8 cellular contexts compared by ENCODE assay signal in genomic region chr3:170180952-170181876, GRCh38. TPM values are rescaled to one million over a fixed set of nuclear protein-coding genes. Genes with fewer than 3 reads are reported as not detected.
DNase-seq lines count a peak whose midpoint lies in the region; ATAC-seq, FAIRE-seq and TF ChIP-seq lines count a peak whose summit lies in the region.

Gene PHC3 (minus strand): TSS chr3:170181733. CDS start chr3:170181715, 18 bp downstream.

- H2AK9ac ChIP-seq in IMR-90 (replicated peaks; ENCODE audit: low read depth, low read length, poor library complexity): peak within 1 kb of the TSS; percentile 97

- dilution Hi-C loops in IMR-90 (cut with HindIII; ENCODE audit: low sequenced_read_pairs, unreplicated experiment) (no loop called here), endothelial cell of umbilical vein (cut with MboI; ENCODE audit: extremely low pct_ligation_motif_present, low sequenced_read_pairs) (no loop called here)

- H3K9ac ChIP-seq in IMR-90 (ENCODE audit: low read depth, low read length) (peak within 1 kb of the TSS; percentile 99), endothelial cell of umbilical vein (replicated peaks; ENCODE audit: extremely low read depth, insufficient read depth, low read length) (peak within 1 kb of the TSS; percentile 83)

- peak within 1 kb of the TSS; percentile 94 for H4K91ac ChIP-seq in IMR-90 (ENCODE audit: insufficient read depth, low read depth, low read length)

- DNase-seq in DMS114 treated with DMSO at 0.1 percent for 48 hours (lab: John Stamatoyannopoulos, UW; ENCODE audit: unreplicated experiment): peak; percentile 85
- DNase-seq in IMR-90: peak; percentile 85
- peak; percentile 94 for DNase-seq in OCI-LY7 (ENCODE audit: low spot score)
- DNase-seq in activated T-cell treated with anti-CD3 and anti-CD28 coated beads for 1 hour (ENCODE audit: low read depth): peak; percentile 88
- DNase-seq in endothelial cell of umbilical vein (ENCODE audit: low read depth, low spot score): peak; percentile 95
- peak; percentile 95 for DNase-seq in midbrain (lab: John Stamatoyannopoulos, UW)
- DNase-seq in stimulated activated CD8-positive, alpha-beta memory T cell treated with anti-CD3 and anti-CD28 coated beads, Interleukin-15, amount 100 ng/mL, for 48 hours (ENCODE audit: low read depth in 2 of 2): peak; percentile 89 to 90

- peak within 1 kb of the TSS; percentile 95 for H3K4me2 ChIP-seq in IMR-90 (ENCODE audit: low read depth, low read length)
- H3K4me2 ChIP-seq in OCI-LY7 (ENCODE audit: low read length): peak within 1 kb of the TSS; percentile 96
- peak within 1 kb of the TSS; percentile 91 for H3K4me2 ChIP-seq in endothelial cell of umbilical vein (ENCODE audit: insufficient read depth, low read length)

- intact Hi-C loops in IMR-90 (cut with micrococcal nuclease): loop anchor here (2.0 to 10.0 kb wide), 2 partner anchors 94 to 664 kb away; no protein-coding TSS in a partner anchor
- intact Hi-C loops in OCI-LY7 (cut with micrococcal nuclease; ENCODE audit: unreplicated experiment): loop anchor here (1.0 to 10.0 kb wide), 6 partner anchors 53 to 414 kb away; partner anchors contain the start of genes ACTRT3, LRRC31 and TERC
- intact Hi-C loops in endothelial cell of umbilical vein (cut with micrococcal nuclease): loop anchor here (1.0 to 10.0 kb wide), 4 partner anchors 41 to 664 kb away; partner anchors contain the start of genes LRRC31 and PRKCI

- peaks cover 8 to 17% of the 10 kb centered on the region in 2 experiments for H3K79me1 ChIP-seq in IMR-90 (ENCODE audit: low read depth in 1 of 2, low read length in 2 of 2)

- H3K4ac ChIP-seq in IMR-90 (ENCODE audit: low read depth, low read length): peak within 1 kb of the TSS; percentile 99

- H2AFZ ChIP-seq in IMR-90 (replicated peaks; ENCODE audit: low read length, poor library complexity): peak within 1 kb of the TSS; percentile 99
- H2AFZ ChIP-seq in OCI-LY7 (ENCODE audit: low read length): peak within 1 kb of the TSS; percentile 23; the same call in 1 of the 2 replicates
- peak within 1 kb of the TSS; percentile 81 for H2AFZ ChIP-seq in endothelial cell of umbilical vein (ENCODE audit: low read depth, low read length)

- TF ChIP-seq RAD21 in IMR-90 (IDR thresholded peaks at IDR 0.05; ENCODE audit: low read length): no peak

- no peaks in the 10 kb centered on the region for H3K9me2 ChIP-seq in OCI-LY7 (ENCODE audit: insufficient read depth, low read length)

- 0 out of 2 replicates have a peak within 1 kb of the TSS, but pooled peaks have one; percentile 76 for H2BK20ac ChIP-seq in IMR-90 (ENCODE audit: low read depth, low read length)

- H3K9me3 ChIP-seq in IMR-90 (ENCODE audit: control insufficient read depth, insufficient read depth, low read length): no peaks in the 10 kb centered on the region
- H3K9me3 ChIP-seq in OCI-LY7 (ENCODE audit: low read length): no peaks in the 10 kb centered on the region
- no peaks in the 10 kb centered on the region for H3K9me3 ChIP-seq in endothelial cell of umbilical vein (replicated peaks; ENCODE audit: control insufficient read depth, insufficient read depth, low read length)

- H4K20me1 ChIP-seq in IMR-90 (ENCODE audit: insufficient read depth, low read length) (peaks cover 12% of the 10 kb centered on the region; the same call in 1 of the 2 replicates), OCI-LY7 (ENCODE audit: insufficient read depth, low read length) (0 out of 2 replicates have a peak, but pooled peaks cover 6% of the 10 kb centered on the region), endothelial cell of umbilical vein (replicated peaks; ENCODE audit: control insufficient read depth, extremely low read depth, insufficient read depth, low read length) (no peaks in the 10 kb centered on the region)

- CTCF ChIA-PET in IMR-90 (lab: Yijun Ruan, JAX) (interaction anchor here (0.9 kb wide), 1 partner anchor 91 kb away, joined by 6 read pairs; no protein-coding TSS in a partner anchor), OCI-LY7 (lab: Charles Lee; ENCODE audit: unreplicated experiment) (no interaction called here), endothelial cell of umbilical vein (lab: Charles Lee) (interaction anchor here (0.5 to 1.1 kb wide), 2 partner anchors 25 to 636 kb away, joined by 3 to 5 read pairs; no protein-coding TSS in a partner anchor)

- H2BK5ac ChIP-seq in IMR-90 (ENCODE audit: low read depth, low read length, poor library complexity, severe bottlenecking): peak within 1 kb of the TSS; percentile 94

- POLR2A ChIA-PET in IMR-90 (lab: Charles Lee; ENCODE audit: unreplicated experiment) (interaction anchor here (0.6 to 1.0 kb wide), 3 partner anchors 9 to 129 kb away, joined by 3 to 13 read pairs (median 4); no protein-coding TSS in a partner anchor), OCI-LY7 (lab: Charles Lee) (interaction anchor here (0.6 to 4.7 kb wide), 16 partner anchors 10 to 418 kb away, joined by 3 to 52 read pairs (median 4); partner anchors contain the start of gene PRKCI), endothelial cell of umbilical vein (lab: Charles Lee) (interaction anchor here (0.7 to 1.0 kb wide), 2 partner anchors 17 to 83 kb away, joined by 3 to 4 read pairs; no protein-coding TSS in a partner anchor)

- H2BK120ac ChIP-seq in IMR-90 (ENCODE audit: low read depth, low read length): peak within 1 kb of the TSS; percentile 89

- TF ChIP-seq CTCF in IMR-90 (conservative IDR thresholded peaks at IDR 0.05; ENCODE audit: low read depth, low read length): no peak
- TF ChIP-seq CTCF in OCI-LY7 (conservative IDR thresholded peaks at IDR 0.05; ENCODE audit: low read length): peak; percentile 51; the same call in 1 of the 2 replicates
- TF ChIP-seq CTCF in endothelial cell of umbilical vein (IDR thresholded peaks at IDR 0.05; ENCODE audit: extremely low read depth in 1 of 2, insufficient read depth in 1 of 2, low read depth in 1 of 2, low read length in 2 of 2): no peak

- H3K79me2 ChIP-seq in OCI-LY7 (ENCODE audit: insufficient read depth, low read depth, low read length) (peaks cover 49% of the 10 kb centered on the region), endothelial cell of umbilical vein (ENCODE audit: control insufficient read depth, insufficient read depth, low read length) (peaks cover 33% of the 10 kb centered on the region)

- in situ Hi-C loops in IMR-90 (cut with MboI; ENCODE audit: low sequenced_read_pairs): loop anchor here (10.0 kb wide), 1 partner anchor 674 kb away; no protein-coding TSS in a partner anchor

- peak within 1 kb of the TSS; percentile 92 for H2AK5ac ChIP-seq in IMR-90 (ENCODE audit: low read depth, low read length)

- H3K36me3 ChIP-seq in IMR-90 (ENCODE audit: control insufficient read depth, insufficient read depth, low read length) (peaks cover 13% of the 10 kb centered on the region), OCI-LY7 (ENCODE audit: insufficient read depth, low read length) (peaks cover 30% of the 10 kb centered on the region), endothelial cell of umbilical vein (ENCODE audit: control insufficient read depth in 2 of 2, extremely low read depth in 1 of 2, insufficient read depth in 2 of 2, low read length in 2 of 2) (peaks cover 6 to 7% of the 10 kb centered on the region in 2 experiments)

- H3K4me3 ChIP-seq in IMR-90 (ENCODE audit: insufficient read depth, low read depth, low read length) (peak within 1 kb of the TSS; percentile 92), OCI-LY7 (ENCODE audit: low read depth, low read length, poor library complexity, severe bottlenecking) (peak within 1 kb of the TSS; percentile 79), endothelial cell of umbilical vein (replicated peaks in 1 of 3; ENCODE audit: insufficient read depth in 1 of 3, low read depth in 1 of 3, low read length in 3 of 3) (peak within 1 kb of the TSS; percentile 50 to 88 (median 77))

- peak within 1 kb of the TSS; percentile 9; the same call in 1 of the 3 replicates for H2BK15ac ChIP-seq in IMR-90 (ENCODE audit: low read depth, low read length)

- H3K14ac ChIP-seq in IMR-90 (replicated peaks; ENCODE audit: low read depth, low read length): peak within 1 kb of the TSS; percentile 98

- H3K23ac ChIP-seq in IMR-90 (ENCODE audit: low read depth, low read length): peak within 1 kb of the TSS; percentile 98

- 2% methylated on average over 25 of the region's 70 CpGs; no CpG with 5 or more reads in 1 of the 2 experiments for WGBS in IMR-90 (ENCODE audit: extremely low coverage in 2 of 2, insufficient read length in 1 of 2), 2 experiments

- peaks cover 2% of the 10 kb centered on the region; the same call in 1 of the 2 replicates for H3K4me1 ChIP-seq in IMR-90 (ENCODE audit: control insufficient read depth, insufficient read depth, low read length)
- H3K4me1 ChIP-seq in OCI-LY7 (ENCODE audit: insufficient read depth, low read length, poor library complexity, severe bottlenecking): peaks cover 23% of the 10 kb centered on the region
- H3K4me1 ChIP-seq in endothelial cell of umbilical vein (ENCODE audit: control insufficient read depth, extremely low read depth, insufficient read depth, low read length): peaks cover 11% of the 10 kb centered on the region

- peak; percentile 78 for ATAC-seq in GM21529 (IDR thresholded peaks at IDR 0.05; ENCODE audit: unreplicated experiment)
- ATAC-seq in IMR-90 (ENCODE audit: low read depth): peak; percentile 84

- H3K27me3 ChIP-seq in IMR-90 (ENCODE audit: control insufficient read depth, insufficient read depth, low read length): no peaks in the 10 kb centered on the region
- H3K27me3 ChIP-seq in endothelial cell of umbilical vein (ENCODE audit: control insufficient read depth in 2 of 2, insufficient read depth in 2 of 2, low read length in 2 of 2): no peaks in the 10 kb centered on the region

- H4K5ac ChIP-seq in IMR-90 (ENCODE audit: low read depth, low read length): peak within 1 kb of the TSS; percentile 96

- TF ChIP-seq POLR2A in IMR-90 (IDR thresholded peaks at IDR 0.05; ENCODE audit: low read depth, low read length) (peak; percentile 74; the same call in 1 of the 2 replicates), endothelial cell of umbilical vein (IDR thresholded peaks at IDR 0.05; ENCODE audit: low read depth, low read length) (peak; percentile 90)

- peak within 1 kb of the TSS; percentile 94 for H3K18ac ChIP-seq in IMR-90 (ENCODE audit: low read depth, low read length)

- BruUV-seq in IMR-90 (replicated peaks; lab: Mats Ljungman, UMichigan) (no TSS peak), OCI-LY7 (replicated peaks; lab: Mats Ljungman, UMichigan) (no TSS peak), endothelial cell of umbilical vein (replicated peaks; lab: Mats Ljungman, UMichigan) (no TSS peak)

- peak within 1 kb of the TSS; percentile 95 for H3K56ac ChIP-seq in IMR-90 (ENCODE audit: extremely low read depth, insufficient read depth, low read length)

- H3K27ac ChIP-seq in IMR-90 (ENCODE audit: insufficient read depth, low read length) (peak within 1 kb of the TSS; percentile 99), OCI-LY7 (ENCODE audit: low read depth, low read length, poor library complexity, severe bottlenecking) (peak within 1 kb of the TSS; percentile 65), endothelial cell of umbilical vein (ENCODE audit: insufficient read depth, low read depth, low read length) (peak within 1 kb of the TSS; percentile 44)

- H4K8ac ChIP-seq in IMR-90 (ENCODE audit: low read depth in 2 of 2, low read length in 2 of 2): peak within 1 kb of the TSS; percentile 74 to 98

- FAIRE-seq in endothelial cell of umbilical vein (lab: Jason Lieb, UNC): peak; percentile 74

- peaks cover 2% of the 10 kb centered on the region; the same call in 1 of the 2 replicates for H3K9me1 ChIP-seq in IMR-90 (ENCODE audit: insufficient read depth, low read length)
- H3K9me1 ChIP-seq in endothelial cell of umbilical vein (replicated peaks; ENCODE audit: control insufficient read depth, extremely low read depth, insufficient read depth, low read length): no peaks in the 10 kb centered on the region

RNA-seq across cellular contexts. Expression of gene PHC3, which starts in this region (rescaled TPM):
- 17.5 and 26.3 TPM in 2 replicates for total RNA-seq in IMR-90 (2012; rRNA removed)
- polyA plus RNA-seq in IMR-90 (2012; rRNA removed): 18.3 and 24.2 TPM in 2 replicates
- polyA plus RNA-seq in IMR-90 (2012; cell fraction: cytosol; rRNA removed): 3.0 and 9.0 TPM in 2 replicates
- polyA plus RNA-seq in IMR-90 (2012; cell fraction: nucleus; rRNA removed; ENCODE audit: low replicate concordance): 18.4 and 48.1 TPM in 2 replicates
- 36.1 and 40.6 TPM in 2 replicates for total RNA-seq in OCI-LY7 (2014; rRNA removed; shearing (Covaris generic))
- 89.7 and 104 TPM in 2 replicates for total RNA-seq in OCI-LY7 (2022)
- total RNA-seq in endothelial cell of umbilical vein: 34.4 and 45.8 TPM in 2 replicates
- 35.7 and 41.1 TPM in 2 replicates for polyA plus RNA-seq in endothelial cell of umbilical vein
- 19.8 and 20.2 TPM in 2 replicates for polyA plus RNA-seq in endothelial cell of umbilical vein (2011; cell fraction: cytosol; rRNA removed)
- polyA plus RNA-seq in endothelial cell of umbilical vein (2011; cell fraction: nucleus; rRNA removed): 58.8 and 68.0 TPM in 2 replicates
- polyA plus RNA-seq in endothelial cell of umbilical vein (2012): 16.8 and 33.9 TPM in 2 replicates
- polyA minus RNA-seq in endothelial cell of umbilical vein: 152 and 183 TPM in 2 replicates
- 28.2 TPM for polyA minus RNA-seq in endothelial cell of umbilical vein (2011; cell fraction: cytosol; rRNA and poly(A)+ RNA removed)
- polyA minus RNA-seq in endothelial cell of umbilical vein (2011; cell fraction: nucleus; rRNA and poly(A)+ RNA removed): 94.6 and 164 TPM in 2 replicates

Comparison
In these comparisons a context has a peak if more than half of its experiments do, and no peak if none do; other contexts are left out.
1. Peak in every context shown above with its lines: DNase-seq, ATAC-seq, H3K4me3 ChIP-seq and H3K27ac ChIP-seq.
2. H2AFZ ChIP-seq: peak in every context shown above with its lines; median percentile 99 in IMR-90; 81 in endothelial cell of umbilical vein; 23 in OCI-LY7.
3. H3K27ac ChIP-seq: peak in every context shown above with its lines; median percentile 99 in IMR-90; 65 in OCI-LY7; 44 in endothelial cell of umbilical vein.